1 cellular context compared by ENCODE assay signal in the genomic region with DNA sequence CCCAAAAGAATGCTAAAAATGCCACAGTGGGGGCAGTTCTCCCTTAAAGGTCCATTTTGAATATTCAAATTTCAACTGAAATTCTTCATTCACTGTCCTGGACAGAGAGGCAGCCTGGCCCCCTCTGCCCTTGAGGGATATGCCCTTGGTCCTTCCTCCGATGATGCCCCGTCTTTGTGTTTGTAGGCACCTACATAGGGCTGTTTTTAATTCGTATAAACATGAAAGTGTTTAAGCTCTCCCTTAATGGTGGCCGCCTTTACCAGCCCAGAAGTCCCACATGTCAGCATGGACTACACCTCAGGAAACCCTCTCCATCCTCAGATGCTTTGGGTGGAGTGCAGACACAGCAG.
TF ChIP-seq lines count a peak whose summit lies in the region.

No MANE protein-coding gene starts in this region.

TF ChIP-seq in HEK293T, 16 proteins besides CTCF, POLR2A, EP300 and RAD21 (continued from another document):
- TF ChIP-seq BHLHE40 (IDR thresholded peaks at IDR 0.05; ENCODE audit: borderline replicate concordance) (no peak), SUZ12 (IDR thresholded peaks at IDR 0.05) (no peak), CTBP1 (IDR thresholded peaks at IDR 0.05; ENCODE audit: borderline replicate concordance) (no peak), ARNT (IDR thresholded peaks at IDR 0.05) (no peak), HDGF (IDR thresholded peaks at IDR 0.05; ENCODE audit: borderline replicate concordance) (no peak)
- TF ChIP-seq, protein P1, sequence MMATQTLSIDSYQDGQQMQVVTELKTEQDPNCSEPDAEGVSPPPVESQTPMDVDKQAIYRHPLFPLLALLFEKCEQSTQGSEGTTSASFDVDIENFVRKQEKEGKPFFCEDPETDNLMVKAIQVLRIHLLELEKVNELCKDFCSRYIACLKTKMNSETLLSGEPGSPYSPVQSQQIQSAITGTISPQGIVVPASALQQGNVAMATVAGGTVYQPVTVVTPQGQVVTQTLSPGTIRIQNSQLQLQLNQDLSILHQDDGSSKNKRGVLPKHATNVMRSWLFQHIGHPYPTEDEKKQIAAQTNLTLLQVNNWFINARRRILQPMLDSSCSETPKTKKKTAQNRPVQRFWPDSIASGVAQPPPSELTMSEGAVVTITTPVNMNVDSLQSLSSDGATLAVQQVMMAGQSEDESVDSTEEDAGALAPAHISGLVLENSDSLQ (IDR thresholded peaks at IDR 0.05): no peak
